ENCODE assay signal across 18 cellular contexts in genomic region chr9:133973791-133974630, GRCh38. TPM values are rescaled to one million over a fixed set of nuclear protein-coding genes. Genes with fewer than 3 reads are reported as not detected.
A peak's percentile ranks its signal among the peaks of the same experiment; 100 is the strongest.
DNase-seq lines count a peak whose midpoint lies in the region; ATAC-seq and TF ChIP-seq lines count a peak whose summit lies in the region.
"Had no signal": no experiment of that assay in that cellular context is flagged by ENCODE, and none has a peak within 500 bp of the region (broad histone marks: within the 10 kb centered on the region; RNA-seq: fewer than 3 reads in every experiment).

No MANE protein-coding gene starts in this region.

- H3K4me3 ChIP-seq in heart right ventricle: no peak overlapping the region
- no peak overlapping the region for H3K4me3 ChIP-seq in colonic mucosa
- no peak overlapping the region for H3K4me3 ChIP-seq in mesendoderm (ENCODE audit: low read length)
- H3K4me3 ChIP-seq: A549, breast epithelium, SJCRH30, upper lobe of left lung had no signal

- H3K27me3 Mint-ChIP-seq in type B pancreatic cell: no peaks in the 10 kb centered on the region
- H3K27me3 Mint-ChIP-seq: CD8-positive, alpha-beta memory T cell; effector memory CD8-positive, alpha-beta T cell had no signal

- H2AK5ac ChIP-seq in mesendoderm (ENCODE audit: low read length): no peak overlapping the region

- H3K4me2 ChIP-seq in mesendoderm (ENCODE audit: low read length): no peak overlapping the region
- H3K4me2 ChIP-seq: A549 had no signal

- no peak overlapping the region for H4K5ac ChIP-seq in mesendoderm (ENCODE audit: low read length)

- H3K9ac ChIP-seq in colonic mucosa (ENCODE audit: low read depth in 2 of 2, low read length in 2 of 2) (peak overlapping the region in 1 of 2 donors; percentile 28), mesendoderm (ENCODE audit: low read length) (no peak overlapping the region)

- TF ChIP-seq CTCF in heart right ventricle (IDR thresholded peaks at IDR 0.05) (no peak), colonic mucosa (IDR thresholded peaks at IDR 0.05) (no peak), type B pancreatic cell (conservative IDR thresholded peaks at IDR 0.05) (no peak)

- no peak overlapping the region for H3K27ac ChIP-seq in heart right ventricle
- no peak overlapping the region for H3K27ac ChIP-seq in colonic mucosa
- no peak overlapping the region for H3K27ac ChIP-seq in mesendoderm (ENCODE audit: low read depth, low read length)
- H3K27ac ChIP-seq: A549, breast epithelium, SJCRH30, upper lobe of left lung had no signal

- peaks cover 34% of the 10 kb centered on the region for H3K4me1 Mint-ChIP-seq in type B pancreatic cell (ENCODE audit: unreplicated experiment)
- H3K4me1 Mint-ChIP-seq: CD8-positive, alpha-beta memory T cell had no signal

- DNase-seq in Right ventricle myocardium inferior (ENCODE audit: missing footprints): peak; percentile 70
- no peak for DNase-seq in heart right ventricle
- peak; percentile 71 for DNase-seq in colonic mucosa
- peak; percentile 38 for DNase-seq in mesendoderm
- no peak for DNase-seq in type B pancreatic cell (ENCODE audit: extremely low spot score, unreplicated experiment)
- no peak for DNase-seq in NCI-H345 (lab: John Stamatoyannopoulos, UW)
- no peak for DNase-seq in nucleus accumbens (lab: John Stamatoyannopoulos, UW)
- DNase-seq in NCI-H1694 (lab: John Stamatoyannopoulos, UW): no peak
- DNase-seq: activated effector memory CD4-positive, alpha-beta T cell treated with anti-CD3 and anti-CD28 coated beads, Interleukin-2, amount 50 U/mL, for 16 hours; effector memory CD8-positive, alpha-beta T cell; NCI-H146; SJCRH30; stimulated activated CD4-positive, alpha-beta T cell treated with anti-CD3 and anti-CD28 coated beads, Interleukin-2, amount 100 ng/mL, for 24 hours; stimulated activated CD8-positive, alpha-beta memory T cell treated with anti-CD3 and anti-CD28 coated beads, Interleukin-4, amount 100 ng/mL, for 48 hours; upper lobe of left lung had no signal

- H3K27me3 ChIP-seq in heart right ventricle (no peaks in the 10 kb centered on the region), colonic mucosa (no peaks in the 10 kb centered on the region), mesendoderm (ENCODE audit: insufficient read depth, low read length, poor library complexity) (no peaks in the 10 kb centered on the region)
- H3K27me3 ChIP-seq: breast epithelium, SJCRH30, upper lobe of left lung had no signal

- H4K8ac ChIP-seq in mesendoderm (ENCODE audit: low read depth, low read length): no peak overlapping the region

- peaks cover 0 to 21% (median 5%) of the 10 kb centered on the region in 9 donors for H3K4me1 ChIP-seq in heart right ventricle
- H3K4me1 ChIP-seq in colonic mucosa: peaks cover 22% of the 10 kb centered on the region
- no peaks in the 10 kb centered on the region for H3K4me1 ChIP-seq in mesendoderm (ENCODE audit: control insufficient read depth, low read depth, low read length)
- H3K4me1 ChIP-seq: breast epithelium had no signal

- H2BK120ac ChIP-seq in mesendoderm (ENCODE audit: low read depth, low read length): no peak overlapping the region

- H3K4me3 Mint-ChIP-seq in type B pancreatic cell: peak overlapping the region; percentile 55
- H3K4me3 Mint-ChIP-seq: CD8-positive, alpha-beta memory T cell; effector memory CD8-positive, alpha-beta T cell had no signal

- ATAC-seq in Right ventricle myocardium inferior: no peak
- ATAC-seq in heart right ventricle: no peak
- ATAC-seq: A549; effector memory CD8-positive, alpha-beta T cell had no signal

- intact Hi-C loops in Right ventricle myocardium inferior (cut with DNase I): no loop called here
- intact Hi-C loops in heart right ventricle (cut with DNase I): no loop called here
- intact Hi-C loops in colonic mucosa (cut with DNase I): no loop called here

- H3K4ac ChIP-seq in mesendoderm (ENCODE audit: low read depth, low read length): no peak overlapping the region

- WGBS in heart right ventricle, 2 donors: 80 to 84% methylated on average over 22 of the region's 22 CpGs
- no CpG with 5 or more reads among the region's 22 CpGs for WGBS in mesendoderm (ENCODE audit: extremely low coverage, insufficient coverage, low lambda C conversion rate)

- H3K79me1 ChIP-seq in mesendoderm (ENCODE audit: low read length): peaks cover 38% of the 10 kb centered on the region

- H3K9me3 Mint-ChIP-seq in type B pancreatic cell: no peaks in the 10 kb centered on the region
- H3K9me3 Mint-ChIP-seq: CD8-positive, alpha-beta memory T cell; effector memory CD8-positive, alpha-beta T cell had no signal

- no peak overlapping the region for H2BK5ac ChIP-seq in mesendoderm (ENCODE audit: low read length)

- H3K36me3 ChIP-seq in heart right ventricle (no peaks in the 10 kb centered on the region), colonic mucosa (no peaks in the 10 kb centered on the region), mesendoderm (ENCODE audit: control insufficient read depth, insufficient read depth, low read length) (no peaks in the 10 kb centered on the region)
- H3K36me3 ChIP-seq: breast epithelium, SJCRH30, upper lobe of left lung had no signal

- no peak overlapping the region for H2BK15ac ChIP-seq in mesendoderm (replicated peaks; ENCODE audit: low read depth)

- H3K23ac ChIP-seq in mesendoderm (ENCODE audit: low read length): no peak overlapping the region

- no peak overlapping the region for H3K56ac ChIP-seq in mesendoderm (ENCODE audit: low read length)

- no peaks in the 10 kb centered on the region for H3K9me3 ChIP-seq in heart right ventricle
- no peaks in the 10 kb centered on the region for H3K9me3 ChIP-seq in colonic mucosa
- H3K9me3 ChIP-seq: A549, breast epithelium, SJCRH30, upper lobe of left lung had no signal

- no peak overlapping the region for H3K18ac ChIP-seq in mesendoderm (ENCODE audit: low read length)

- H3K36me3 Mint-ChIP-seq in type B pancreatic cell: no peaks in the 10 kb centered on the region
- H3K36me3 Mint-ChIP-seq: CD8-positive, alpha-beta memory T cell had no signal

- peak overlapping the region; percentile 70 for H3K27ac Mint-ChIP-seq in type B pancreatic cell
- H3K27ac Mint-ChIP-seq: CD8-positive, alpha-beta memory T cell; effector memory CD8-positive, alpha-beta T cell had no signal

- peaks cover 43% of the 10 kb centered on the region for H3K79me2 ChIP-seq in mesendoderm (ENCODE audit: control insufficient read depth, insufficient read depth, low read length)

RNA-seq across cellular contexts. Expression of gene VAV2, which starts 18.1 kb away (rescaled TPM):
- total RNA-seq in Right ventricle myocardium inferior (7.6 TPM), heart right ventricle (1 to 10 TPM; 2.9 to 7.1 (median 5.0) TPM), colonic mucosa (10 to 100 TPM; 30.7 to 45.1 TPM), type B pancreatic cell (ENCODE audit: low replicate concordance) (39.4 and 54.3 TPM in 2 replicates)
- polyA plus RNA-seq in heart right ventricle: 1 to 10 TPM; 4.3 to 5.7 TPM
- 12.2 TPM for polyA plus RNA-seq in mesendoderm (2013, experiment 1 of 2)
- 12.3 TPM for polyA plus RNA-seq in mesendoderm (2013, experiment 2 of 2)

RNA-seq across cellular contexts. Expression of gene BRD3OS, which starts 51.3 kb away (rescaled TPM):
- 6.2 TPM for total RNA-seq in Right ventricle myocardium inferior
- total RNA-seq in heart right ventricle: 10 to 100 TPM in 2 of 10 donors, 1 to 10 TPM in 8; 4.1 to 11.6 (median 7.8) TPM
- polyA plus RNA-seq in heart right ventricle: 1 to 10 TPM; 4.8 to 6.7 TPM
- 1 to 10 TPM; 5.2 to 6.9 TPM for total RNA-seq in colonic mucosa
- polyA plus RNA-seq in mesendoderm (2013, experiment 1 of 2): 11.4 TPM
- polyA plus RNA-seq in mesendoderm (2013, experiment 2 of 2): 11.5 TPM
- total RNA-seq in type B pancreatic cell (ENCODE audit: low replicate concordance): 17.0 and 24.0 TPM in 2 replicates

Comparison
In these comparisons a context has a peak if more than half of its experiments do, and no peak if none do; other contexts are left out.
1. DNase-seq: peak in Right ventricle myocardium inferior (single experiment), colonic mucosa (single experiment) and mesendoderm (single experiment); none in heart right ventricle (0 of 2), type B pancreatic cell (single experiment), NCI-H345 (single experiment), nucleus accumbens (0 of 56) and NCI-H1694 (single experiment).